ENCODE assay signal across 9 cellular contexts in genomic region chr11:69080361-69080973, GRCh38.
DNase-seq lines count a peak whose midpoint lies in the region; ATAC-seq and TF ChIP-seq lines count a peak whose summit lies in the region.
"Had no signal": no experiment of that assay in that cellular context is flagged by ENCODE, and none has a peak within 500 bp of the region (broad histone marks: within the 10 kb centered on the region; RNA-seq: fewer than 3 reads in every experiment).

No MANE protein-coding gene starts in this region.

- peak overlapping the region; percentile 66 for H3K27ac ChIP-seq in RWPE2 (ENCODE audit: poor library complexity, severe bottlenecking)

- peaks cover 12% of the 10 kb centered on the region for H3K4me1 Mint-ChIP-seq in activated T-cell treated with anti-CD3 and anti-CD28 coated beads, Interleukin-2, amount 50 U/mL, for 24 hours (ENCODE audit: low read depth)
- H3K4me1 Mint-ChIP-seq in effector memory CD8-positive, alpha-beta T cell (ENCODE audit: low read depth in 2 of 2), result peaks cover 13 to 22% of the 10 kb centered on the region in 2 donors
- peaks cover 19% of the 10 kb centered on the region for H3K4me1 Mint-ChIP-seq in stimulated activated memory B cell treated with anti-CD40 and anti-IgM and Interleukin-4, amounts not matched to agents 10 μg/mL and 1 μg/mL and 100 μg/mL, for 72 hours

- no peaks in the 10 kb centered on the region for H3K9me3 Mint-ChIP-seq in activated T-cell treated with anti-CD3 and anti-CD28 coated beads, Interleukin-2, amount 50 U/mL, for 24 hours
- H3K9me3 Mint-ChIP-seq in effector memory CD8-positive, alpha-beta T cell, result no peaks in the 10 kb centered on the region
- H3K9me3 Mint-ChIP-seq in stimulated activated memory B cell treated with anti-CD40 and anti-IgM and Interleukin-4, amounts not matched to agents 10 μg/mL and 1 μg/mL and 100 μg/mL, for 72 hours, result no peaks in the 10 kb centered on the region

- peaks cover 12% of the 10 kb centered on the region for H3K36me3 ChIP-seq in RWPE2 (ENCODE audit: low read depth)

- H3K27me3 Mint-ChIP-seq in activated T-cell treated with anti-CD3 and anti-CD28 coated beads, Interleukin-2, amount 50 U/mL, for 24 hours, result no peaks in the 10 kb centered on the region
- H3K27me3 Mint-ChIP-seq in effector memory CD8-positive, alpha-beta T cell, result no peaks in the 10 kb centered on the region
- no peaks in the 10 kb centered on the region for H3K27me3 Mint-ChIP-seq in stimulated activated memory B cell treated with anti-CD40 and anti-IgM and Interleukin-4, amounts not matched to agents 10 μg/mL and 1 μg/mL and 100 μg/mL, for 72 hours

- no peak overlapping the region for H3K4me3 Mint-ChIP-seq in activated T-cell treated with anti-CD3 and anti-CD28 coated beads, Interleukin-2, amount 50 U/mL, for 24 hours
- H3K4me3 Mint-ChIP-seq in effector memory CD8-positive, alpha-beta T cell, result peak overlapping the region; percentile 27 to 43
- H3K4me3 Mint-ChIP-seq in stimulated activated memory B cell treated with anti-CD40 and anti-IgM and Interleukin-4, amounts not matched to agents 10 μg/mL and 1 μg/mL and 100 μg/mL, for 72 hours, result no peak overlapping the region

- peaks cover 24% of the 10 kb centered on the region for H3K36me3 Mint-ChIP-seq in activated T-cell treated with anti-CD3 and anti-CD28 coated beads, Interleukin-2, amount 50 U/mL, for 24 hours (ENCODE audit: low read depth)
- peaks cover 13% of the 10 kb centered on the region for H3K36me3 Mint-ChIP-seq in effector memory CD8-positive, alpha-beta T cell (ENCODE audit: insufficient read depth)
- peaks cover 46% of the 10 kb centered on the region for H3K36me3 Mint-ChIP-seq in stimulated activated memory B cell treated with anti-CD40 and anti-IgM and Interleukin-4, amounts not matched to agents 10 μg/mL and 1 μg/mL and 100 μg/mL, for 72 hours

- no peak for TF ChIP-seq CTCF in RWPE2 (IDR thresholded peaks at IDR 0.05; ENCODE audit: poor library complexity, severe bottlenecking)

- DNase-seq in activated T-cell treated with anti-CD3 and anti-CD28 coated beads, Interleukin-2, amount 50 U/mL, for 24 hours, result peak; percentile 44
- DNase-seq in activated T-cell treated with anti-CD3 and anti-CD28 coated beads, Interleukin-2, amount 50 U/mL, for 1 hour, result no peak
- DNase-seq in RWPE2 (ENCODE audit: low spot score) (no peak), OCI-M2 (lab: John Stamatoyannopoulos, UW; ENCODE audit: unreplicated experiment) (no peak), RKO (ENCODE audit: low spot score) (no peak), NCI-H146 (lab: John Stamatoyannopoulos, UW) (no peak)
- no peak for DNase-seq in effector memory CD8-positive, alpha-beta T cell
- DNase-seq: C1 segment of cervical spinal cord had no signal

- no peak overlapping the region for H3K4me3 ChIP-seq in RWPE2 (ENCODE audit: severe bottlenecking)

- H3K27ac Mint-ChIP-seq in activated T-cell treated with anti-CD3 and anti-CD28 coated beads, Interleukin-2, amount 50 U/mL, for 24 hours, result peak overlapping the region; percentile 83
- peak overlapping the region; percentile 82 to 97 for H3K27ac Mint-ChIP-seq in effector memory CD8-positive, alpha-beta T cell
- peak overlapping the region; percentile 75 for H3K27ac Mint-ChIP-seq in stimulated activated memory B cell treated with anti-CD40 and anti-IgM and Interleukin-4, amounts not matched to agents 10 μg/mL and 1 μg/mL and 100 μg/mL, for 72 hours

- H3K9me3 ChIP-seq in RWPE2 (ENCODE audit: severe bottlenecking), result no peaks in the 10 kb centered on the region

- H3K27me3 ChIP-seq in RWPE2 (ENCODE audit: insufficient read depth, poor library complexity, severe bottlenecking), result no peaks in the 10 kb centered on the region

- H3K4me1 ChIP-seq in RWPE2 (ENCODE audit: insufficient read depth, poor library complexity, severe bottlenecking), result peaks cover 12% of the 10 kb centered on the region

- peak; percentile 96 for ATAC-seq in RWPE2 (ENCODE audit: low read depth)
- peak; percentile 81 for ATAC-seq in effector memory CD8-positive, alpha-beta T cell (replicated peaks)
- no peak for ATAC-seq in stimulated activated memory B cell treated with anti-CD40 and anti-IgM and Interleukin-4, amounts not matched to agents 10 μg/mL and 1 μg/mL and 100 μg/mL, for 72 hours

Comparison
In these comparisons a context has a peak if more than half of its experiments do, and no peak if none do; other contexts are left out.
1. H3K4me3 Mint-ChIP-seq: peak in effector memory CD8-positive, alpha-beta T cell (2 of 2); none in activated T-cell treated with anti-CD3 and anti-CD28 coated beads, Interleukin-2, amount 50 U/mL, for 24 hours (single experiment) and stimulated activated memory B cell treated with anti-CD40 and anti-IgM and Interleukin-4, amounts not matched to agents 10 μg/mL and 1 μg/mL and 100 μg/mL, for 72 hours (single experiment).
2. Peak in every context shown above with its lines, with median percentiles within 50 percentile points of each other: H3K27ac Mint-ChIP-seq.